In the genomic region with DNA sequence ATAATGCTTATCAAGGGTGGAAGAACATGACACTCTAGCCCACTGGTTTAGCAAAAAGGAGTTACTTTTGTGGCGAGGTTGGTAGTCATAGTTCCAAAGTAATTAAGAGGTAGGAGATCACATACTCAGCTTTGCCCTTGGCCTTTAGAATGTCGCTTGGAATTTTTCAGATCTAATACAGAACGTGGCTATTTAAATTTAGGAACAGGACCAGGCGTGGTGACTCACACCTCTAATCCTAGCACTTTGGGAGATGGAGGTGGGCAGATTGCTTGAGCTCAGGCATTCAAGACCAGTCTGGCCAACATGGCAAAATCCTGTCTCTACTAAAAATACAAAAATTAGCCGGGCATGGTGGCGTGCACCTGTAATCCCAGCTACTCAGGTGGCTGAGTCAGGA, we compare ENCODE assay signal across 19 cellular contexts.
"Had no signal": no experiment of that assay in that cellular context is flagged by ENCODE, and none has a peak within 500 bp of the region (broad histone marks: within the 10 kb centered on the region; RNA-seq: fewer than 3 reads in every experiment).

No MANE protein-coding gene starts in this region.

- H3K4me3 Mint-ChIP-seq: central memory CD8-positive, alpha-beta T cell; immature natural killer cell; naive thymus-derived CD8-positive, alpha-beta T cell; neural crest cell; stimulated activated naive B cell treated with anti-CD40 and anti-IgM and Interleukin-4, amounts not matched to agents 10 μg/mL and 1 μg/mL and 100 μg/mL, for 72 hours; stimulated activated naive CD8-positive, alpha-beta T cell treated with anti-CD3 and anti-CD28 coated beads, Interleukin-15, amount 100 ng/mL, for 72 hours had no signal

- H3K9me3 ChIP-seq: heart right ventricle, left lung, ovary, right lobe of liver, testis, transverse colon had no signal

- ATAC-seq: esophagus mucosa; left lung; naive thymus-derived CD8-positive, alpha-beta T cell; right lobe of liver; stimulated activated naive B cell treated with anti-CD40 and anti-IgM and Interleukin-4, amounts not matched to agents 10 μg/mL and 1 μg/mL and 100 μg/mL, for 72 hours; stimulated activated naive CD8-positive, alpha-beta T cell treated with anti-CD3 and anti-CD28 coated beads, Interleukin-15, amount 100 ng/mL, for 72 hours had no signal

- H3K36me3 Mint-ChIP-seq: stimulated activated naive B cell treated with anti-CD40 and anti-IgM and Interleukin-4, amounts not matched to agents 10 μg/mL and 1 μg/mL and 100 μg/mL, for 72 hours had no signal

- H3K27me3 Mint-ChIP-seq: central memory CD8-positive, alpha-beta T cell had no signal

- H3K27ac ChIP-seq: heart right ventricle, left lung, ovary, right lobe of liver, testis, transverse colon had no signal

- H3K4me3 ChIP-seq: heart right ventricle, left lung, lung, ovary, right lobe of liver, testis, transverse colon had no signal

- DNase-seq: effector memory CD4-positive, alpha-beta T cell; heart right ventricle; immature natural killer cell; left lung; mesenchymal stem cell; naive thymus-derived CD8-positive, alpha-beta T cell; nucleus accumbens; ovary; right lobe of liver; stimulated activated CD4-positive, alpha-beta T cell treated with anti-CD3 and anti-CD28 coated beads, Interleukin-2, amount 100 ng/mL, for 24 hours; stimulated activated CD4-positive, alpha-beta T cell treated with anti-CD3 and anti-CD28 coated beads, Interleukin-4, amount 100 ng/mL, for 4 hours; stimulated activated naive B cell treated with anti-CD40 and anti-IgM and Interleukin-4, amounts not matched to agents 10 μg/mL and 1 μg/mL and 100 μg/mL, for 72 hours; stimulated activated naive CD8-positive, alpha-beta T cell treated with anti-CD3 and anti-CD28 coated beads, Interleukin-15, amount 100 ng/mL, for 72 hours; testis; transverse colon had no signal

- H3K9me3 Mint-ChIP-seq: central memory CD8-positive, alpha-beta T cell; immature natural killer cell; naive thymus-derived CD8-positive, alpha-beta T cell; neural crest cell; stimulated activated naive B cell treated with anti-CD40 and anti-IgM and Interleukin-4, amounts not matched to agents 10 μg/mL and 1 μg/mL and 100 μg/mL, for 72 hours; stimulated activated naive CD8-positive, alpha-beta T cell treated with anti-CD3 and anti-CD28 coated beads, Interleukin-15, amount 100 ng/mL, for 72 hours had no signal

- H3K36me3 ChIP-seq: heart right ventricle, left lung, ovary, right lobe of liver, transverse colon had no signal

- H3K4me1 Mint-ChIP-seq: central memory CD8-positive, alpha-beta T cell; immature natural killer cell; naive thymus-derived CD8-positive, alpha-beta T cell; neural crest cell; stimulated activated naive B cell treated with anti-CD40 and anti-IgM and Interleukin-4, amounts not matched to agents 10 μg/mL and 1 μg/mL and 100 μg/mL, for 72 hours; stimulated activated naive CD8-positive, alpha-beta T cell treated with anti-CD3 and anti-CD28 coated beads, Interleukin-15, amount 100 ng/mL, for 72 hours had no signal

- H3K4me1 ChIP-seq: left lung, testis had no signal

- H3K27me3 ChIP-seq: heart right ventricle, left lung, ovary, right lobe of liver, testis, transverse colon had no signal

- H3K27ac Mint-ChIP-seq: immature natural killer cell; naive thymus-derived CD8-positive, alpha-beta T cell; stimulated activated naive B cell treated with anti-CD40 and anti-IgM and Interleukin-4, amounts not matched to agents 10 μg/mL and 1 μg/mL and 100 μg/mL, for 72 hours; stimulated activated naive CD8-positive, alpha-beta T cell treated with anti-CD3 and anti-CD28 coated beads, Interleukin-15, amount 100 ng/mL, for 72 hours had no signal
